ENCODE assay signal across 8 cellular contexts in the genomic region with DNA sequence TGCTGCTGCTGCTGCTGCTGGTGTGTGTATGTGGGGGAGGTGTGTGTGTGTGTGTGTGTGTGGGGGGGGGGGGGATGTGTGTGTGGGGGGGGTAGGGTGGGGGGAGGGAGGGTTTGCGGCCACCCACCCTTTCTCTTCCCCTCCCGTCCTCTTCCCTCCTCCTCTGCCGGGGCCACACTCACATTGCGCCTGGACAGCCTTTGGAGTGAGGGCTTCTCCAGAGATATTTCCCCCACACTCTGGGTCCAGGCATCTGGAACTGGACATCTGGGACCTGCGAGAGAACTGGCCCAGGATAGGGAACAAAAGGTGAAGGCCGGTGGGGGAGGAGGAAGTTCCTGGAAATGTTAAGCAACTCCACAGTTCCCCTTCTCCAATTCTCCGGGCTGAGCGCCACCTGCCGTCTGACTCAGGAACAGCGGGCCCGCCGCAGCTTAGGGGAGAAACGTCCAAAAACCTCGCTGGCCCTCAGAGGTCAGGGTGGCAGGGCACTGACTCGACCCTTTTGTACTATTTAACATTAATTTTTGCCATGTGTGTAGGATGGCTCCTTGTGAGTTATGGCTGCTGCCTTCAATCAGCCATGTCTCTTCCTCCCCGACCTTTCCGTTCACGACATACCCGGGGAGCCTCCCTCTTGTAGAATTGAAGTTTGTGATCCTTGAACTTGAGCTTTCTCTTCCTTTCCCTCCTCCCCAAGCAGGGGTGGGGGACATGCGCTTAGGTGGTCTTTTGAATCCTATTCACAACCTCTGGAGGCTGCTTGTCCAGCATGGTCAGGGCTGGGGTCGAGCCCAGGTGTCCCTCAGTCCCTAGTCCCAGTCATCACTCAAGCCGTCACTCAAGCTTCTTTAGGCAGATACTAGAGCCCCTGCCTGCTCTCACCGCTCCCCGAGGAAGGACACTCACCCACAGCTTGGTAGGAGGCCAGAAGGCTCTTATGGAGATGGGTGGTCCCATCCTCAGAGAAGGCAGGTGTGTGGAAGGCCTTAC. TPM values are rescaled to one million over a fixed set of nuclear protein-coding genes. Genes with fewer than 3 reads are reported as not detected.
DNase-seq lines count a peak whose midpoint lies in the region; ATAC-seq and TF ChIP-seq lines count a peak whose summit lies in the region.

A gene with protein sequence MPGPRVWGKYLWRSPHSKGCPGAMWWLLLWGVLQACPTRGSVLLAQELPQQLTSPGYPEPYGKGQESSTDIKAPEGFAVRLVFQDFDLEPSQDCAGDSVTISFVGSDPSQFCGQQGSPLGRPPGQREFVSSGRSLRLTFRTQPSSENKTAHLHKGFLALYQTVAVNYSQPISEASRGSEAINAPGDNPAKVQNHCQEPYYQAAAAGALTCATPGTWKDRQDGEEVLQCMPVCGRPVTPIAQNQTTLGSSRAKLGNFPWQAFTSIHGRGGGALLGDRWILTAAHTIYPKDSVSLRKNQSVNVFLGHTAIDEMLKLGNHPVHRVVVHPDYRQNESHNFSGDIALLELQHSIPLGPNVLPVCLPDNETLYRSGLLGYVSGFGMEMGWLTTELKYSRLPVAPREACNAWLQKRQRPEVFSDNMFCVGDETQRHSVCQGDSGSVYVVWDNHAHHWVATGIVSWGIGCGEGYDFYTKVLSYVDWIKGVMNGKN (minus strand): TSS at position 287 of the 993 bp plus-strand sequence. CDS start 34 bp downstream, at position 253.

- H3K27me3 ChIP-seq in HUES48 (ENCODE audit: control insufficient read depth, insufficient read depth, low read length), result no peaks in the 10 kb centered on the region
- H3K27me3 ChIP-seq in OCI-LY1 (ENCODE audit: insufficient read depth, low read length), result no peaks in the 10 kb centered on the region; the same call in 1 of the 2 replicates
- no peaks in the 10 kb centered on the region for H3K27me3 ChIP-seq in mononuclear cell (ENCODE audit: insufficient read depth, low read length)

- H3K4me1 ChIP-seq in HUES48 (ENCODE audit: control insufficient read depth, insufficient read depth, low read length) (peaks cover 7% of the 10 kb centered on the region; the same call in 1 of the 2 replicates), OCI-LY1 (ENCODE audit: insufficient read depth, low read length, severe bottlenecking) (peaks cover 7% of the 10 kb centered on the region), mononuclear cell (ENCODE audit: insufficient read depth, low read length) (peaks cover 30% of the 10 kb centered on the region)

- H3K9me2 ChIP-seq in OCI-LY1 (ENCODE audit: low read depth, low read length), result no peaks in the 10 kb centered on the region

- H2AFZ ChIP-seq in OCI-LY1 (ENCODE audit: low read length), result no peak within 1 kb of the TSS

- no peaks in the 10 kb centered on the region for H3K36me3 ChIP-seq in HUES48 (ENCODE audit: control insufficient read depth, insufficient read depth, low read length)
- H3K36me3 ChIP-seq in OCI-LY1 (ENCODE audit: insufficient read depth, low read length), result no peaks in the 10 kb centered on the region; the same call in 1 of the 2 replicates

- H3K9me3 ChIP-seq in HUES48 (ENCODE audit: control insufficient read depth, insufficient read depth, low read length) (no peaks in the 10 kb centered on the region; the same call in 1 of the 2 replicates), OCI-LY1 (ENCODE audit: low read length) (peaks cover 8% of the 10 kb centered on the region; the same call in 1 of the 2 replicates), mononuclear cell (ENCODE audit: low read depth, low read length) (peaks cover 9% of the 10 kb centered on the region)

- H3K4me2 ChIP-seq in OCI-LY1 (ENCODE audit: low read length), result peak within 1 kb of the TSS; percentile 68

- H3F3A ChIP-seq in OCI-LY1 (ENCODE audit: insufficient read depth, low read length), result no peaks in the 10 kb centered on the region

- H3K27ac ChIP-seq in HUES48 (ENCODE audit: low read depth, low read length), result peak within 1 kb of the TSS; percentile 77
- H3K27ac ChIP-seq in OCI-LY1 (ENCODE audit: low read depth, low read length, poor library complexity, severe bottlenecking), result no peak within 1 kb of the TSS

- H4K20me1 ChIP-seq in OCI-LY1 (ENCODE audit: insufficient read depth, low read length), result no peaks in the 10 kb centered on the region

- no peak for ATAC-seq in GM18519 (IDR thresholded peaks at IDR 0.05; ENCODE audit: low FRiP score, unreplicated experiment)

- DNase-seq in GDM1 (lab: John Stamatoyannopoulos, UW) (peak; percentile 72), activated T-cell treated with anti-CD3 and anti-CD28 coated beads for 1 hour (ENCODE audit: low read depth) (peak; percentile 83), epidermal melanocyte (ENCODE audit: insufficient read length, low spot score) (peak; percentile 56)
- peak; percentile 57 for DNase-seq in stimulated activated CD8-positive, alpha-beta memory T cell treated with anti-CD3 and anti-CD28 coated beads, Interleukin-2, amount 100 ng/mL, for 1 hour (ENCODE audit: low read depth in 2 of 2)

- TF ChIP-seq CTCF in OCI-LY1 (IDR thresholded peaks at IDR 0.05; ENCODE audit: low read length), result peak; percentile 94

- H3K9ac ChIP-seq in HUES48 (ENCODE audit: low read depth, low read length) (peak within 1 kb of the TSS; percentile 67), OCI-LY1 (ENCODE audit: low read length) (peak within 1 kb of the TSS; percentile 46; the same call in 1 of the 2 replicates)

- peak within 1 kb of the TSS; percentile 73 for H3K4me3 ChIP-seq in HUES48 (ENCODE audit: low read depth, low read length)
- H3K4me3 ChIP-seq in OCI-LY1 (ENCODE audit: low read depth, low read length, poor library complexity, severe bottlenecking), result peak within 1 kb of the TSS; percentile 48
- H3K4me3 ChIP-seq in mononuclear cell (ENCODE audit: low read length), result peak within 1 kb of the TSS; percentile 62

- H3K79me2 ChIP-seq in OCI-LY1 (ENCODE audit: insufficient read depth, low read length), result no peaks in the 10 kb centered on the region

RNA-seq across cellular contexts. Expression of the gene that starts here (rescaled TPM):
- total RNA-seq in mononuclear cell, result 10.6 TPM
